Comparison of ENCODE assay signal across 10 cellular contexts in genomic region chr5:90941002-90941720, GRCh38.
DNase-seq lines count a peak whose midpoint lies in the region; ATAC-seq and TF ChIP-seq lines count a peak whose summit lies in the region.
"Had no signal": no experiment of that assay in that cellular context is flagged by ENCODE, and none has a peak within 500 bp of the region (broad histone marks: within the 10 kb centered on the region; RNA-seq: fewer than 3 reads in every experiment).

No MANE protein-coding gene starts in this region.

- TF ChIP-seq EP300 in neural cell (conservative IDR thresholded peaks at IDR 0.05; ENCODE audit: poor library complexity, severe bottlenecking): no peak

- peak overlapping the region; percentile 98 for H3K27ac ChIP-seq in neural cell (ENCODE audit: low read length)

- H3K9ac ChIP-seq in neural cell (ENCODE audit: low read length): peak overlapping the region; percentile 74

- H3K27me3 ChIP-seq in neural cell (ENCODE audit: insufficient read depth, low read depth, low read length): no peaks in the 10 kb centered on the region
- H3K27me3 ChIP-seq: stomach had no signal

- H2AFZ ChIP-seq in neural cell (ENCODE audit: low read depth, low read length): peak overlapping the region; percentile 58

- no peaks in the 10 kb centered on the region for H3K9me3 ChIP-seq in neural cell (ENCODE audit: low read length)
- H3K9me3 ChIP-seq: stomach had no signal

- no peak for TF ChIP-seq RAD21 in neural cell (conservative IDR thresholded peaks at IDR 0.05)

- no peak overlapping the region for H3K27ac Mint-ChIP-seq in activated T-helper 17 cell treated with anti-CD3 and anti-CD28 coated beads, Interleukin-2, amount 50 U/mL, for 72 hours

- no peaks in the 10 kb centered on the region for H3K9me2 ChIP-seq in neural cell (ENCODE audit: insufficient read depth, low read length)

- peak overlapping the region; percentile 7 for H3K4me3 Mint-ChIP-seq in activated T-helper 17 cell treated with anti-CD3 and anti-CD28 coated beads, Interleukin-2, amount 50 U/mL, for 72 hours

- no peaks in the 10 kb centered on the region for H3K27me3 Mint-ChIP-seq in activated T-helper 17 cell treated with anti-CD3 and anti-CD28 coated beads, Interleukin-2, amount 50 U/mL, for 72 hours

- H3K36me3 ChIP-seq in neural cell (ENCODE audit: insufficient read depth, low read length): no peaks in the 10 kb centered on the region
- H3K36me3 ChIP-seq: stomach had no signal

- H3K79me2 ChIP-seq in neural cell (replicated peaks; ENCODE audit: insufficient read depth, low read length): no peaks in the 10 kb centered on the region

- H3F3A ChIP-seq in neural cell (ENCODE audit: insufficient read depth, low read length, poor library complexity, severe bottlenecking): no peaks in the 10 kb centered on the region

- peak overlapping the region; percentile 7 for H3K4me2 ChIP-seq in neural cell (ENCODE audit: low read length)

- peak overlapping the region; percentile 28 for H3K4me3 ChIP-seq in neural cell (ENCODE audit: low read length)
- H3K4me3 ChIP-seq: stomach had no signal

- no peaks in the 10 kb centered on the region for H3K9me3 Mint-ChIP-seq in activated T-helper 17 cell treated with anti-CD3 and anti-CD28 coated beads, Interleukin-2, amount 50 U/mL, for 72 hours

- no peaks in the 10 kb centered on the region for H3K4me1 Mint-ChIP-seq in activated T-helper 17 cell treated with anti-CD3 and anti-CD28 coated beads, Interleukin-2, amount 50 U/mL, for 72 hours

- DNase-seq in DMS79 (lab: John Stamatoyannopoulos, UW) (peak; percentile 26), NCI-H1092 treated with DMSO at 0.1 percent for 48 hours (lab: John Stamatoyannopoulos, UW) (peak; percentile 61), HT-29 (ENCODE audit: low spot score) (no peak), midbrain (lab: John Stamatoyannopoulos, UW) (no peak)
- DNase-seq in stimulated activated CD4-positive, alpha-beta T cell treated with anti-CD3 and anti-CD28 coated beads, Interleukin-12 subunit alpha, Interleukin-12 subunit beta, amount 100 ng/mL, for 4 hours: no peak
- DNase-seq: occipital lobe, stomach had no signal

- no peak for ATAC-seq in activated T-helper 17 cell treated with anti-CD3 and anti-CD28 coated beads, Interleukin-2, amount 50 U/mL, for 72 hours (replicated peaks)
- ATAC-seq in HG02623 (IDR thresholded peaks at IDR 0.05; ENCODE audit: unreplicated experiment): no peak

- no peaks in the 10 kb centered on the region for H3K36me3 Mint-ChIP-seq in activated T-helper 17 cell treated with anti-CD3 and anti-CD28 coated beads, Interleukin-2, amount 50 U/mL, for 72 hours (ENCODE audit: low read depth)

- no peak for TF ChIP-seq CTCF in neural cell (IDR thresholded peaks at IDR 0.05; ENCODE audit: poor library complexity, severe bottlenecking)

- no peaks in the 10 kb centered on the region for H4K20me1 ChIP-seq in neural cell (ENCODE audit: insufficient read depth)

TF ChIP-seq in neural cell, 6 proteins besides CTCF, POLR2A, EP300 and RAD21:
- no peak for TF ChIP-seq MXI1 (conservative IDR thresholded peaks at IDR 0.05; ENCODE audit: poor library complexity, severe bottlenecking)
TF ChIP-seq in neural cell: peak in this region for 0.

Comparison
In these comparisons a context has a peak if more than half of its experiments do, and no peak if none do; other contexts are left out.
1. DNase-seq: peak in DMS79 (single experiment) and NCI-H1092 treated with DMSO at 0.1 percent for 48 hours (single experiment); none in HT-29 (single experiment), stimulated activated CD4-positive, alpha-beta T cell treated with anti-CD3 and anti-CD28 coated beads, Interleukin-12 subunit alpha, Interleukin-12 subunit beta, amount 100 ng/mL, for 4 hours (single experiment) and midbrain (single experiment).